15 cellular contexts compared by ENCODE assay signal in genomic region chr7:157537056-157537455, GRCh38.
DNase-seq lines count a peak whose midpoint lies in the region; ATAC-seq, FAIRE-seq and TF ChIP-seq lines count a peak whose summit lies in the region.
"Had no signal": no experiment of that assay in that cellular context is flagged by ENCODE, and none has a peak within 500 bp of the region (broad histone marks: within the 10 kb centered on the region; RNA-seq: fewer than 3 reads in every experiment).

No MANE protein-coding gene starts in this region.

- H3K27ac ChIP-seq in kidney (ENCODE audit: low read depth in 2 of 2, low read length in 2 of 2) (no peak overlapping the region), upper lobe of right lung (no peak overlapping the region)
- H3K27ac ChIP-seq: A549, BLaER1, GM23248, HL-60 had no signal

- H3K9me3 ChIP-seq in kidney (ENCODE audit: control insufficient read depth in 1 of 2, low read length in 2 of 2) (peaks cover 3 to 9% of the 10 kb centered on the region in 2 donors), upper lobe of right lung (no peaks in the 10 kb centered on the region)

- peak overlapping the region in 1 of 2 donors; percentile 0 for H3K4me3 Mint-ChIP-seq in CD14-positive monocyte
- H3K4me3 Mint-ChIP-seq: CD4-positive, alpha-beta T cell had no signal

- DNase-seq in CD14-positive monocyte (ENCODE audit: low spot score) (peak; percentile 3), kidney (peak; percentile 29), posterior vena cava (ENCODE audit: low spot score) (peak; percentile 55), upper lobe of right lung (peak; percentile 11), AML-193 (lab: John Stamatoyannopoulos, UW) (no peak)
- DNase-seq: Calu3; CD4-positive, alpha-beta T cell; DMS 273 treated with DMSO at 0.1 percent for 48 hours; GM23248; H7 had no signal

- peaks cover 0 to 13% (median 7%) of the 10 kb centered on the region in 7 donors for H3K9me3 Mint-ChIP-seq in CD14-positive monocyte

- ATAC-seq in upper lobe of right lung: no peak
- ATAC-seq in GM21723 (IDR thresholded peaks at IDR 0.05; ENCODE audit: unreplicated experiment): no peak
- ATAC-seq in HG02763 (IDR thresholded peaks at IDR 0.05; ENCODE audit: unreplicated experiment): no peak
- ATAC-seq: A549 had no signal

- H3K36me3 Mint-ChIP-seq in CD14-positive monocyte: no peaks in the 10 kb centered on the region

- no peak overlapping the region for H3K4me3 ChIP-seq in kidney (ENCODE audit: low read length in 2 of 2)
- H3K4me3 ChIP-seq in upper lobe of right lung: no peak overlapping the region
- H3K4me3 ChIP-seq: A549, BLaER1, GM23248 had no signal

- intact Hi-C loops in CD14-positive monocyte (cut with micrococcal nuclease): no loop called here
- intact Hi-C loops in kidney (cut with DNase I): no loop called here
- intact Hi-C loops in posterior vena cava (cut with DNase I): no loop called here
- intact Hi-C loops in upper lobe of right lung (cut with DNase I): no loop called here

- no peaks in the 10 kb centered on the region for H3K27me3 ChIP-seq in upper lobe of right lung
- H3K27me3 ChIP-seq: BLaER1 had no signal

- TF ChIP-seq CTCF in CD14-positive monocyte (IDR thresholded peaks at IDR 0.05) (no peak), kidney (IDR thresholded peaks at IDR 0.05; ENCODE audit: borderline replicate concordance, extremely low read depth, insufficient read depth) (no peak), upper lobe of right lung (IDR thresholded peaks at IDR 0.05) (no peak)

- no peak for FAIRE-seq in kidney (lab: Jason Lieb, UNC)
- FAIRE-seq: A549 had no signal

- no peaks in the 10 kb centered on the region for H3K4me1 Mint-ChIP-seq in CD14-positive monocyte

- peaks cover 5 to 15% (median 12%) of the 10 kb centered on the region in 3 donors for H3K27me3 Mint-ChIP-seq in CD14-positive monocyte (ENCODE audit: low read depth in 3 of 3)
- H3K27me3 Mint-ChIP-seq: CD4-positive, alpha-beta T cell had no signal

- H3K4me1 ChIP-seq in kidney (ENCODE audit: control insufficient read depth in 1 of 2, insufficient read depth in 1 of 2, low read depth in 1 of 2, low read length in 2 of 2) (no peaks in the 10 kb centered on the region), upper lobe of right lung (no peaks in the 10 kb centered on the region)
- H3K4me1 ChIP-seq: A549, BLaER1 had no signal

- H3K36me3 ChIP-seq in kidney (ENCODE audit: control insufficient read depth in 1 of 2, insufficient read depth in 2 of 2, low read length in 2 of 2): no peaks in the 10 kb centered on the region
- no peaks in the 10 kb centered on the region for H3K36me3 ChIP-seq in upper lobe of right lung
- H3K36me3 ChIP-seq: BLaER1 had no signal

- no peak overlapping the region for H3K27ac Mint-ChIP-seq in CD14-positive monocyte
- H3K27ac Mint-ChIP-seq: CD4-positive, alpha-beta T cell had no signal

- H3K9ac ChIP-seq in kidney (ENCODE audit: low read length in 2 of 2): no peak overlapping the region
- H3K9ac ChIP-seq: BLaER1, GM23248 had no signal

Comparison
In these comparisons a context has a peak if more than half of its experiments do, and no peak if none do; other contexts are left out.
1. DNase-seq: peak in CD14-positive monocyte (single experiment), kidney (single experiment), posterior vena cava (single experiment) and upper lobe of right lung (single experiment); none in AML-193 (0 of 2).